ENCODE assay signal across 10 cellular contexts in the genomic region with DNA sequence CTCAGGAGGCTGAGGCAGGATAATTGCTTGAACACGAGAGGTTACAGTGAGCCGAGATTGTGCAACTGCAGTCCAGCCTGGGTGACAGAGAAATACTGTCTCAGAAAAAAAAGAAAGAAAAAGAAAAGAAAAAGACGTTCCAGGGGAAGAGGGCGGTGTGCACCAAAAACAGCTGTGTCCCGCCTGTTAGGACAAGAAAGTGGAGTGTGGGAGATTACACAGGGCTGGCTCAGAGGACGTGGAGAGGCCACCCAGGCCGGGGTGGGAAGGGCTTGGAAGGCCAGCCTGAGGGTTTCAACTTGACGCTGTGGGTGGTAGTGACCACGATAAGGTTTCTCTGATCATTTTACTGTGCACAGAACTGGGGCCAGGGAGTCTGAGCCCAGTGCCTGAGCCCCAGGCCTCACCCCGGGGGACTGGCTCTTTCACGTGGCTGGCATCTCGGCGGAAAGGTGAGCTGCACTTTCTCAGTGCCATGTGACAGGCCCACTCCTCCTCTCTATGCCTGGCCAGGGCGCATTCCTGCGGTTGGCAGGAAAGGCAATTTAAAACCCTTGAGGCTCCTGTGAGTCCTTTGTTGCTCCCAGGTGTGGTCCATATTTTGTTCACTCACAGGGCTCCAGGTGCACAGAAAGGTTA. TPM values are rescaled to one million over a fixed set of nuclear protein-coding genes. Genes with fewer than 3 reads are reported as not detected.
DNase-seq lines count a peak whose midpoint lies in the region; ATAC-seq and TF ChIP-seq lines count a peak whose summit lies in the region.
"Had no signal": no experiment of that assay in that cellular context is flagged by ENCODE, and none has a peak within 500 bp of the region (broad histone marks: within the 10 kb centered on the region; RNA-seq: fewer than 3 reads in every experiment).

No MANE protein-coding gene starts in this region.

- H3K4me1 ChIP-seq in left lung (peaks cover 11 to 14% of the 10 kb centered on the region in 2 donors), urinary bladder (ENCODE audit: insufficient read depth) (no peaks in the 10 kb centered on the region)

- H3K27ac ChIP-seq in left lung (peak overlapping the region; percentile 55 to 88), urinary bladder (ENCODE audit: low read depth) (peak overlapping the region; percentile 42)

- TF ChIP-seq CTCF in left lung (IDR thresholded peaks at IDR 0.05) (no peak), GM13976 (IDR thresholded peaks at IDR 0.05; ENCODE audit: borderline replicate concordance, control extremely low read depth, extremely low read depth, insufficient read depth, missing control alignments) (no peak)

- no peaks in the 10 kb centered on the region for H3K27me3 ChIP-seq in left lung
- H3K27me3 ChIP-seq: Peyer's patch had no signal

- H3K9me3 ChIP-seq in left lung, result no peaks in the 10 kb centered on the region
- H3K9me3 ChIP-seq: Peyer's patch had no signal

- in situ Hi-C loops in T47D (cut with HindIII; ENCODE audit: low pct_unique_long_range_greater_than_20kb, low sequenced_read_pairs), result no loop called here
- in situ Hi-C loops in GM13976 (cut with MboI; ENCODE audit: low sequenced_read_pairs, unreplicated experiment), result no loop called here

- ATAC-seq in left lung (peak; percentile 84), GM18909 (IDR thresholded peaks at IDR 0.05; ENCODE audit: poor library complexity, unreplicated experiment) (no peak)

- intact Hi-C loops in left lung (cut with DNase I), result no loop called here
- intact Hi-C loops in posterior cingulate gyrus (cut with DNase I), result no loop called here

- 39% methylated on average over 15 of the region's 15 CpGs for WGBS in urinary bladder

- H3K36me3 ChIP-seq in left lung (peaks cover 0 to 14% of the 10 kb centered on the region in 2 donors), urinary bladder (ENCODE audit: insufficient read depth) (no peaks in the 10 kb centered on the region)

- peak; percentile 13 for DNase-seq in NOMO-1 treated with DMSO at 0.1 percent for 48 hours (lab: John Stamatoyannopoulos, UW; ENCODE audit: unreplicated experiment)
- no peak for DNase-seq in NOMO-1 treated with dmso at 0.1 percent for 144 hours (lab: John Stamatoyannopoulos, UW; ENCODE audit: unreplicated experiment)
- DNase-seq in T47D (ENCODE audit: low read depth in 1 of 2, low spot score in 1 of 2), result peak; percentile 43 to 91
- DNase-seq in left lung, result peak; percentile 85 to 87
- DNase-seq in posterior cingulate gyrus, result no peak
- no peak for DNase-seq in GM13976 (ENCODE audit: low spot score)
- DNase-seq: activated CD8-positive, alpha-beta memory T cell treated with anti-CD3 and anti-CD28 coated beads, Interleukin-2, amount 50 U/mL, for 4 hours had no signal

- H3K4me3 ChIP-seq in left lung, result no peak overlapping the region
- H3K4me3 ChIP-seq in urinary bladder (ENCODE audit: low read depth, low read length), result no peak overlapping the region
- H3K4me3 ChIP-seq: Peyer's patch had no signal

RNA-seq across cellular contexts. Expression of a gene that starts 13.9 kb away (rescaled TPM):
- total RNA-seq in left lung (10 to 100 TPM; 62.4 to 69.0 TPM), urinary bladder (10.1 TPM)
- polyA plus RNA-seq in urinary bladder, result 54.1 TPM

RNA-seq across cellular contexts. Expression of a gene that starts 22.2 kb away (rescaled TPM):
- 100 to 1,000 TPM; 206 to 210 TPM for total RNA-seq in left lung
- total RNA-seq in urinary bladder, result 33.2 TPM
- polyA plus RNA-seq in urinary bladder, result 103 TPM

Comparison
In these comparisons a context has a peak if more than half of its experiments do, and no peak if none do; other contexts are left out.
1. DNase-seq: peak in NOMO-1 treated with DMSO at 0.1 percent for 48 hours (single experiment), T47D (2 of 2) and left lung (2 of 2); none in NOMO-1 treated with dmso at 0.1 percent for 144 hours (single experiment), posterior cingulate gyrus (0 of 10) and GM13976 (single experiment).